ENCODE assay signal across 1 cellular context in genomic region chr22:33923033-33923432, GRCh38.
TF ChIP-seq lines count a peak whose summit lies in the region.

No MANE protein-coding gene starts in this region.

TF ChIP-seq in GM23338, 12 proteins besides CTCF, POLR2A, EP300 and RAD21 (continued from another document):
- TF ChIP-seq ZNF462 (CRISPR knock-in tag; IDR thresholded peaks at IDR 0.05): no peak
- TF ChIP-seq JUNB (IDR thresholded peaks at IDR 0.05; ENCODE audit: unreplicated experiment): no peak
